22 cellular contexts compared by ENCODE assay signal in genomic region chr19:22607653-22608430, GRCh38. TPM values are rescaled to one million over a fixed set of nuclear protein-coding genes. Genes with fewer than 3 reads are reported as not detected.
DNase-seq lines count a peak whose midpoint lies in the region; TF ChIP-seq lines count a peak whose summit lies in the region.
"Had no signal": no experiment of that assay in that cellular context is flagged by ENCODE, and none has a peak within 500 bp of the region (broad histone marks: within the 10 kb centered on the region; RNA-seq: fewer than 3 reads in every experiment).

No MANE protein-coding gene starts in this region.

- H4K91ac ChIP-seq in mesenchymal stem cell (ENCODE audit: low read length): peak overlapping the region; percentile 5

- no peak overlapping the region for H3K4me2 ChIP-seq in mesenchymal stem cell (ENCODE audit: low read length, poor library complexity, severe bottlenecking)
- H3K4me2 ChIP-seq: A549; BLaER1 treated with 17β-estradiol and CSF1 and Interleukin-3, amounts not matched to agents 10 nM and 100 nM had no signal

- H3K9ac ChIP-seq in mesenchymal stem cell (ENCODE audit: low read length): no peak overlapping the region
- H3K9ac ChIP-seq: BLaER1 treated with 17β-estradiol and CSF1 and Interleukin-3, amounts not matched to agents 10 nM and 100 nM had no signal

- no peak overlapping the region for H3K18ac ChIP-seq in mesenchymal stem cell (ENCODE audit: low read depth in 1 of 2, low read length in 2 of 2)

- intact Hi-C loops in posterior vena cava (cut with DNase I): no loop called here

- TF ChIP-seq CTCF in coronary artery (IDR thresholded peaks at IDR 0.05) (no peak), tibial nerve (IDR thresholded peaks at IDR 0.05) (no peak)

- no peaks in the 10 kb centered on the region for H3K79me1 ChIP-seq in mesenchymal stem cell (replicated peaks; ENCODE audit: low read length, poor library complexity, severe bottlenecking)

- no peak for TF ChIP-seq POLR2A in tibial nerve (IDR thresholded peaks at IDR 0.05)

- H3K9me3 ChIP-seq in mesenchymal stem cell (ENCODE audit: control insufficient read depth, low read length): peaks cover 14% of the 10 kb centered on the region
- peaks cover 0 to 12% (median 0%) of the 10 kb centered on the region in 4 donors for H3K9me3 ChIP-seq in tibial nerve
- H3K9me3 ChIP-seq: BE2C, HAP-1 had no signal

- no peak overlapping the region for H2BK15ac ChIP-seq in mesenchymal stem cell (ENCODE audit: low read depth, poor library complexity, severe bottlenecking)

- H2BK5ac ChIP-seq in mesenchymal stem cell (ENCODE audit: low read depth, low read length, poor library complexity, severe bottlenecking): no peak overlapping the region

- H3K36me3 ChIP-seq in mesenchymal stem cell (ENCODE audit: control insufficient read depth in 1 of 2, insufficient read depth in 2 of 2, low read depth in 1 of 2, low read length in 2 of 2) (peaks cover 0 to 2% of the 10 kb centered on the region in 2 experiments), tibial nerve (no peaks in the 10 kb centered on the region)
- H3K36me3 ChIP-seq: BE2C; BLaER1 treated with 17β-estradiol and CSF1 and Interleukin-3, amounts not matched to agents 10 nM and 100 nM; HAP-1 had no signal

- no peak overlapping the region for H3K23ac ChIP-seq in mesenchymal stem cell (ENCODE audit: low read length in 2 of 2)

- no peak overlapping the region for H3K27ac ChIP-seq in coronary artery
- H3K27ac ChIP-seq in mesenchymal stem cell (ENCODE audit: low read length, poor library complexity, severe bottlenecking): no peak overlapping the region
- H3K27ac ChIP-seq in tibial nerve: no peak overlapping the region
- H3K27ac ChIP-seq: A549; BLaER1 treated with 17β-estradiol and CSF1 and Interleukin-3, amounts not matched to agents 10 nM and 100 nM had no signal

- no peak overlapping the region for H2AK5ac ChIP-seq in mesenchymal stem cell (ENCODE audit: low read length, severe bottlenecking)

- H3K27me3 ChIP-seq in mesenchymal stem cell (ENCODE audit: control insufficient read depth in 1 of 2, insufficient read depth in 1 of 2, low read length in 2 of 2): no peaks in the 10 kb centered on the region
- no peaks in the 10 kb centered on the region for H3K27me3 ChIP-seq in tibial nerve
- H3K27me3 ChIP-seq: BE2C; BLaER1 treated with 17β-estradiol and CSF1 and Interleukin-3, amounts not matched to agents 10 nM and 100 nM had no signal

- no peak overlapping the region for H3K14ac ChIP-seq in mesenchymal stem cell (ENCODE audit: low read length in 2 of 2)

- H3K4me1 ChIP-seq in mesenchymal stem cell (ENCODE audit: control insufficient read depth, insufficient read depth, low read depth, low read length) (no peaks in the 10 kb centered on the region), tibial nerve (no peaks in the 10 kb centered on the region)
- H3K4me1 ChIP-seq: A549; BE2C; BLaER1 treated with 17β-estradiol and CSF1 and Interleukin-3, amounts not matched to agents 10 nM and 100 nM; HAP-1 had no signal

- H3K4me3 ChIP-seq in coronary artery: no peak overlapping the region
- no peak overlapping the region for H3K4me3 ChIP-seq in mesenchymal stem cell (ENCODE audit: insufficient read depth in 1 of 2, low read depth in 1 of 2, low read length in 2 of 2)
- H3K4me3 ChIP-seq in tibial nerve: no peak overlapping the region
- H3K4me3 ChIP-seq: A549; BLaER1 treated with 17β-estradiol and CSF1 and Interleukin-3, amounts not matched to agents 10 nM and 100 nM; HAP-1 had no signal

- DNase-seq in coronary artery (ENCODE audit: low spot score) (peak; percentile 57), mesenchymal stem cell (no peak), posterior vena cava (ENCODE audit: low spot score) (peak; percentile 55), NK-92 (lab: John Stamatoyannopoulos, UW; ENCODE audit: unreplicated experiment) (no peak), NCI-H1048 (lab: John Stamatoyannopoulos, UW) (no peak), tibial nerve (ENCODE audit: low spot score in 2 of 2) (no peak)
- DNase-seq: 8988T; ACHN; AML-193; BE2C; CD4-positive, alpha-beta T cell; CD8-positive, alpha-beta memory T cell; DMS 273 treated with DMSO at 0.1 percent for 48 hours; DMS53; DMS79 treated with DMSO at 0.1 percent for 48 hours; GF-D8; GOT3; HFFc6 had no signal

- H2BK120ac ChIP-seq in mesenchymal stem cell (ENCODE audit: low read depth, low read length): no peak overlapping the region

- no peak overlapping the region for H2AFZ ChIP-seq in mesenchymal stem cell (ENCODE audit: low read depth, low read length)

- no peak overlapping the region for H2BK12ac ChIP-seq in mesenchymal stem cell (ENCODE audit: low read length in 2 of 2)

- H4K8ac ChIP-seq in mesenchymal stem cell (ENCODE audit: low read length): no peak overlapping the region

- TF ChIP-seq EP300 in tibial nerve (IDR thresholded peaks at IDR 0.05): no peak

- WGBS in mesenchymal stem cell: 62% methylated on average over 18 of the region's 18 CpGs
- 68 to 75% methylated on average over 12 to 16 of the region's 18 CpGs for WGBS in tibial nerve, 2 donors

- no peak overlapping the region for H3K4ac ChIP-seq in mesenchymal stem cell (ENCODE audit: low read depth in 1 of 2, low read length in 2 of 2)

RNA-seq across cellular contexts. Expression of gene ZNF492, which starts 26.3 kb away (rescaled TPM):
- polyA plus RNA-seq in mesenchymal stem cell (2013, experiment 1 of 2): not detected
- not detected for polyA plus RNA-seq in mesenchymal stem cell (2013, experiment 2 of 2)
- total RNA-seq in posterior vena cava (under 1 TPM; 0.23 to 0.33 TPM), tibial nerve (under 1 TPM; under 0.01 to 0.78 (median 0.32) TPM)
- polyA plus RNA-seq: A549, CD14-positive monocyte had no signal

Comparison
In these comparisons a context has a peak if more than half of its experiments do, and no peak if none do; other contexts are left out.
1. DNase-seq: peak in coronary artery (single experiment) and posterior vena cava (single experiment); none in mesenchymal stem cell (single experiment), NK-92 (single experiment), NCI-H1048 (single experiment) and tibial nerve (0 of 2).